12 cellular contexts compared by ENCODE assay signal in the genomic region with DNA sequence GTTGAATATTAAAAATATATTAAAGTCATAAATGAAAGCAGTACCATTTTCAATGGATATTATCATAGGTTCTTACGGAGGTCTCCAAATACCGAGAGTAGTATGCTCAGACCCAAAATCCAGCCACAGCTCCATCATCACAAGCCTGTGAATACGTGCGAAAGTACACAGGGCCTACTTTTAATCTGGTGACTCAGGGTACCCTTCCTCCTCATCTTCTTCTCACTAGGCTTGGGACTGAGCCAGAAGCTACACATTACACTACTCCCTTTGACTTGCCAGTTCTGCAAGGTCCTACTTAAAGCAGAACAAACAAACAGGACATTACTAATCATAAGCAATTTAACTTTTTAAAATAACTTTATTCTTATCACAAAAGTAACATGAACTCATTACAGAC. TPM values are rescaled to one million over a fixed set of nuclear protein-coding genes. Genes with fewer than 3 reads are reported as not detected.
DNase-seq lines count a peak whose midpoint lies in the region; ATAC-seq lines count a peak whose summit lies in the region.
"Had no signal": no experiment of that assay in that cellular context is flagged by ENCODE, and none has a peak within 500 bp of the region (broad histone marks: within the 10 kb centered on the region; RNA-seq: fewer than 3 reads in every experiment).

No MANE protein-coding gene starts in this region.

- no peak overlapping the region for H3K4me3 Mint-ChIP-seq in stimulated activated naive CD8-positive, alpha-beta T cell treated with anti-CD3 and anti-CD28 coated beads, Interleukin-15, Interleukin-2, amounts not matched to agents 100 ng/mL and 50 ng/mL, for 24 hours
- no peak overlapping the region for H3K4me3 Mint-ChIP-seq in stimulated activated naive CD8-positive, alpha-beta T cell treated with anti-CD3 and anti-CD28 coated beads, Interleukin-15, amount 100 ng/mL, for 72 hours
- peak overlapping the region; percentile 48 for H3K4me3 Mint-ChIP-seq in activated T-helper 17 cell treated with anti-CD3 and anti-CD28 coated beads, Interleukin-2, amount 50 U/mL, for 72 hours
- no peak overlapping the region for H3K4me3 Mint-ChIP-seq in immature natural killer cell

- H3K4me1 Mint-ChIP-seq in stimulated activated naive CD8-positive, alpha-beta T cell treated with anti-CD3 and anti-CD28 coated beads, Interleukin-15, Interleukin-2, amounts not matched to agents 100 ng/mL and 50 ng/mL, for 24 hours (ENCODE audit: low read depth) = peaks cover 50% of the 10 kb centered on the region
- H3K4me1 Mint-ChIP-seq in stimulated activated naive CD8-positive, alpha-beta T cell treated with anti-CD3 and anti-CD28 coated beads, Interleukin-15, amount 100 ng/mL, for 72 hours = peaks cover 57% of the 10 kb centered on the region
- peaks cover 13% of the 10 kb centered on the region for H3K4me1 Mint-ChIP-seq in activated T-helper 17 cell treated with anti-CD3 and anti-CD28 coated beads, Interleukin-2, amount 50 U/mL, for 72 hours
- H3K4me1 Mint-ChIP-seq in immature natural killer cell = peaks cover 12 to 15% of the 10 kb centered on the region in 2 donors

- no peaks in the 10 kb centered on the region for H3K9me3 Mint-ChIP-seq in stimulated activated naive CD8-positive, alpha-beta T cell treated with anti-CD3 and anti-CD28 coated beads, Interleukin-15, Interleukin-2, amounts not matched to agents 100 ng/mL and 50 ng/mL, for 24 hours
- H3K9me3 Mint-ChIP-seq in stimulated activated naive CD8-positive, alpha-beta T cell treated with anti-CD3 and anti-CD28 coated beads, Interleukin-15, amount 100 ng/mL, for 72 hours = no peaks in the 10 kb centered on the region
- H3K9me3 Mint-ChIP-seq in activated T-helper 17 cell treated with anti-CD3 and anti-CD28 coated beads, Interleukin-2, amount 50 U/mL, for 72 hours = no peaks in the 10 kb centered on the region
- no peaks in the 10 kb centered on the region for H3K9me3 Mint-ChIP-seq in immature natural killer cell

- H3K27me3 ChIP-seq in Karpas-422 (ENCODE audit: low read length) = no peaks in the 10 kb centered on the region

- H3K27ac ChIP-seq in Karpas-422 (ENCODE audit: low read length) = no peak overlapping the region

- H2AFZ ChIP-seq in Karpas-422 (ENCODE audit: low read length) = no peak overlapping the region

- no peaks in the 10 kb centered on the region for H3K9me2 ChIP-seq in Karpas-422 (replicated peaks; ENCODE audit: insufficient read depth, low read length)

- peaks cover 52% of the 10 kb centered on the region for H3K4me1 ChIP-seq in Karpas-422 (ENCODE audit: low read length)

- no peaks in the 10 kb centered on the region; the same call in none of the 2 replicates for H4K20me1 ChIP-seq in Karpas-422 (ENCODE audit: insufficient read depth, low read depth, low read length)

- no peak overlapping the region for H3K9ac ChIP-seq in Karpas-422 (ENCODE audit: low read length)

- peak overlapping the region; percentile 26 for H3K27ac Mint-ChIP-seq in stimulated activated naive CD8-positive, alpha-beta T cell treated with anti-CD3 and anti-CD28 coated beads, Interleukin-15, Interleukin-2, amounts not matched to agents 100 ng/mL and 50 ng/mL, for 24 hours
- no peak overlapping the region for H3K27ac Mint-ChIP-seq in stimulated activated naive CD8-positive, alpha-beta T cell treated with anti-CD3 and anti-CD28 coated beads, Interleukin-15, amount 100 ng/mL, for 72 hours
- H3K27ac Mint-ChIP-seq in activated T-helper 17 cell treated with anti-CD3 and anti-CD28 coated beads, Interleukin-2, amount 50 U/mL, for 72 hours = no peak overlapping the region
- no peak overlapping the region for H3K27ac Mint-ChIP-seq in immature natural killer cell

- H3K79me2 ChIP-seq in Karpas-422 (ENCODE audit: low read length) = peaks cover 97% of the 10 kb centered on the region

- H3K27me3 Mint-ChIP-seq in stimulated activated naive CD8-positive, alpha-beta T cell treated with anti-CD3 and anti-CD28 coated beads, Interleukin-15, Interleukin-2, amounts not matched to agents 100 ng/mL and 50 ng/mL, for 24 hours = no peaks in the 10 kb centered on the region
- H3K27me3 Mint-ChIP-seq in stimulated activated naive CD8-positive, alpha-beta T cell treated with anti-CD3 and anti-CD28 coated beads, Interleukin-15, amount 100 ng/mL, for 72 hours = no peaks in the 10 kb centered on the region
- H3K27me3 Mint-ChIP-seq in activated T-helper 17 cell treated with anti-CD3 and anti-CD28 coated beads, Interleukin-2, amount 50 U/mL, for 72 hours = no peaks in the 10 kb centered on the region
- H3K27me3 Mint-ChIP-seq in immature natural killer cell (ENCODE audit: low read depth in 3 of 3) = no peaks in the 10 kb centered on the region

- peaks cover 29% of the 10 kb centered on the region for H3K36me3 ChIP-seq in Karpas-422 (ENCODE audit: insufficient read depth, low read length)

- ATAC-seq in stimulated activated naive CD8-positive, alpha-beta T cell treated with anti-CD3 and anti-CD28 coated beads, Interleukin-15, amount 100 ng/mL, for 72 hours = no peak
- peak; percentile 77 for ATAC-seq in activated T-helper 17 cell treated with anti-CD3 and anti-CD28 coated beads, Interleukin-2, amount 50 U/mL, for 72 hours (replicated peaks)

- no peaks in the 10 kb centered on the region for H3K9me3 ChIP-seq in Karpas-422 (ENCODE audit: low read length)

- H3K4me2 ChIP-seq in Karpas-422 (ENCODE audit: low read depth, low read length, poor library complexity, severe bottlenecking) = no peak overlapping the region

- no peak for DNase-seq in stimulated activated naive CD8-positive, alpha-beta T cell treated with anti-CD3 and anti-CD28 coated beads, Interleukin-15, amount 100 ng/mL, for 72 hours
- DNase-seq in iris pigment epithelial cell (ENCODE audit: low read depth) (peak; percentile 92), immature natural killer cell (no peak), Karpas-422 (no peak), GDM1 (lab: John Stamatoyannopoulos, UW) (no peak)
- no peak for DNase-seq in activated CD8-positive, alpha-beta memory T cell treated with anti-CD3 and anti-CD28 coated beads for 24 hours
- DNase-seq: activated CD4-positive, alpha-beta T cell treated with anti-CD3 and anti-CD28 coated beads for 48 hours; activated naive CD4-positive, alpha-beta T cell; NCI-H1092 treated with DMSO at 0.1 percent for 48 hours; NCI-H82 had no signal

- no peak overlapping the region for H3K4me3 ChIP-seq in Karpas-422 (ENCODE audit: low read length)

- peaks cover 4% of the 10 kb centered on the region for H3K36me3 Mint-ChIP-seq in stimulated activated naive CD8-positive, alpha-beta T cell treated with anti-CD3 and anti-CD28 coated beads, Interleukin-15, Interleukin-2, amounts not matched to agents 100 ng/mL and 50 ng/mL, for 24 hours (ENCODE audit: low read depth)
- H3K36me3 Mint-ChIP-seq in activated T-helper 17 cell treated with anti-CD3 and anti-CD28 coated beads, Interleukin-2, amount 50 U/mL, for 72 hours (ENCODE audit: low read depth) = peaks cover 20% of the 10 kb centered on the region
- H3K36me3 Mint-ChIP-seq in immature natural killer cell = peaks cover 0 to 3% (median 0%) of the 10 kb centered on the region in 3 donors

RNA-seq across cellular contexts. Expression of gene RIC1, which starts 7.6 kb away (rescaled TPM):
- total RNA-seq in activated T-helper 17 cell treated with anti-CD3 and anti-CD28 coated beads, Interleukin-2, amount 50 U/mL, for 72 hours = 10 to 100 TPM; 20.1 to 20.3 TPM
- 1 to 10 TPM; 4.9 to 6.3 (median 5.2) TPM for polyA plus RNA-seq in immature natural killer cell
- 85.4 and 86.8 TPM in 2 replicates for total RNA-seq in Karpas-422 (2014; rRNA removed; shearing (Covaris generic); ENCODE audit: low replicate concordance)
